In the genomic region with DNA sequence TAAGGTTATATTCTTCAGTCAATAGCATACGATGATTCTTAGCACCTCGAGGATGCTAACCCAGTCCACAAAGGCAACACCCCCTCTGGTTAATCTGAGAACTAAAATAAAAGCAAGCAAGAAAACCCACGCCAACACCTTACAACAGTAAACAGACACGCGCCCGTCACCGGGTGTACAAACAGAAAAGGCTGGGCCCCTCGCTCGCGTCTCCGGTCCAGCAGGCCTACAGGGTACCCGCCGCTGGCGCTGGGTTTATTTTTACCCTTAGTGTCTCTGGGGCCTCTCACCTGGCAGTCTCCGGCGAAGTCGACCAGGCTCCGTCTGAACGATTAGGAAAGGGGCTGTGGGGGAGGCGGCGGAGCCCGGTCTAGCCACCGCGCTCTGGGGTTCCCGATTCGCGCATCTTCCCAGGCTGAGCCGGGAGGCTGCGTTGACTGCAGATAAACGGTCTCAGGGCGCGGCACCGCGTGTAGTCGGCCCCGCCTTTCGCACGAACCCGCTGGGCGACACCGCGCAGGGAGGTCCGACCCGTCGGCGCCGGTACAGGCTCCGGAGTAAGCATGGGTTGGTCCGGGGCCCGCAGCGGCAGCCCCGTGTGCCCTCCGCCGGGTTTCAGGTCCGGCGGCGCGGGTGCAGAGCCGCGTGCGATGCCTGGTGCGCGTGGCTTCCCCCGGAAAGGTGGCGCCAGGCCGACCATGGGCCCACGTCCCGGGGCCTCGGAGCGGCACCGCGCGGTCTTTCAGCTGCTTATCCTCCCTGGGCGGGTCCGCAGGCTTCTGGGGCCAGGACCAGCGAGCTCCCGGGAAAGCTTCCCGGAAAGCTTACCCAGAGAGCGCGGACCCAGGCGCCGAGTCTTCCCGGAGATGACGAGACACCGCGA, we compare ENCODE assay signal across 8 cellular contexts. TPM values are rescaled to one million over a fixed set of nuclear protein-coding genes. Genes with fewer than 3 reads are reported as not detected.
DNase-seq lines count a peak whose midpoint lies in the region; ATAC-seq and TF ChIP-seq lines count a peak whose summit lies in the region.

A gene with protein sequence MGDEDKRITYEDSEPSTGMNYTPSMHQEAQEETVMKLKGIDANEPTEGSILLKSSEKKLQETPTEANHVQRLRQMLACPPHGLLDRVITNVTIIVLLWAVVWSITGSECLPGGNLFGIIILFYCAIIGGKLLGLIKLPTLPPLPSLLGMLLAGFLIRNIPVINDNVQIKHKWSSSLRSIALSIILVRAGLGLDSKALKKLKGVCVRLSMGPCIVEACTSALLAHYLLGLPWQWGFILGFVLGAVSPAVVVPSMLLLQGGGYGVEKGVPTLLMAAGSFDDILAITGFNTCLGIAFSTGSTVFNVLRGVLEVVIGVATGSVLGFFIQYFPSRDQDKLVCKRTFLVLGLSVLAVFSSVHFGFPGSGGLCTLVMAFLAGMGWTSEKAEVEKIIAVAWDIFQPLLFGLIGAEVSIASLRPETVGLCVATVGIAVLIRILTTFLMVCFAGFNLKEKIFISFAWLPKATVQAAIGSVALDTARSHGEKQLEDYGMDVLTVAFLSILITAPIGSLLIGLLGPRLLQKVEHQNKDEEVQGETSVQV (minus strand): TSS at position 868 of the 883 bp plus-strand sequence. CDS start 9,211 bp downstream, outside the sequence.

- no peaks in the 10 kb centered on the region for H3K9me2 ChIP-seq in neural cell (ENCODE audit: insufficient read depth, low read length)

- H3K9me3 Mint-ChIP-seq in CD8-positive, alpha-beta T cell, result no peaks in the 10 kb centered on the region
- no peaks in the 10 kb centered on the region for H3K9me3 Mint-ChIP-seq in stimulated activated naive CD8-positive, alpha-beta T cell treated with anti-CD3 and anti-CD28 coated beads, Interleukin-15, amount 100 ng/mL, for 72 hours

- POLR2A ChIA-PET in CD8-positive, alpha-beta T cell (lab: Charles Lee), result interaction anchor here (1.1 to 2.0 kb wide), 7 partner anchors 14 to 252 kb away, joined by 4 to 9 read pairs (median 5); no protein-coding TSS in a partner anchor
- POLR2A ChIA-PET in RWPE1 (lab: Yijun Ruan, JAX; ENCODE audit: low non-redundant PET), result interaction anchor here (0.6 kb wide), 1 partner anchor 520 kb away, joined by 3 read pairs; no protein-coding TSS in a partner anchor

- peaks cover 25% of the 10 kb centered on the region for H3K4me1 ChIP-seq in CD8-positive, alpha-beta T cell (ENCODE audit: insufficient read depth, low read length)

- H3K27me3 Mint-ChIP-seq in CD8-positive, alpha-beta T cell (ENCODE audit: low read depth), result no peaks in the 10 kb centered on the region
- H3K27me3 Mint-ChIP-seq in stimulated activated naive CD8-positive, alpha-beta T cell treated with anti-CD3 and anti-CD28 coated beads, Interleukin-15, amount 100 ng/mL, for 72 hours, result no peaks in the 10 kb centered on the region

- H3K4me3 ChIP-seq in CD8-positive, alpha-beta T cell (ENCODE audit: low read depth, low read length), result peak within 1 kb of the TSS; percentile 80
- peak within 1 kb of the TSS; percentile 82 for H3K4me3 ChIP-seq in neural cell (ENCODE audit: low read length)

- TF ChIP-seq CTCF in CD8-positive, alpha-beta T cell (IDR thresholded peaks at IDR 0.05), result no peak
- TF ChIP-seq CTCF in RWPE1 (conservative IDR thresholded peaks at IDR 0.05; ENCODE audit: low read depth), result no peak
- TF ChIP-seq CTCF in neural cell (IDR thresholded peaks at IDR 0.05; ENCODE audit: poor library complexity, severe bottlenecking), result peak; percentile 23

- H4K20me1 ChIP-seq in neural cell (ENCODE audit: insufficient read depth), result no peaks in the 10 kb centered on the region

- H3K36me3 Mint-ChIP-seq in CD8-positive, alpha-beta T cell, result peaks cover 12% of the 10 kb centered on the region

- H3K4me2 ChIP-seq in neural cell (ENCODE audit: low read length), result peak within 1 kb of the TSS; percentile 63

- H3K79me2 ChIP-seq in neural cell (replicated peaks; ENCODE audit: insufficient read depth, low read length), result no peaks in the 10 kb centered on the region

- no peak for TF ChIP-seq RAD21 in neural cell (conservative IDR thresholded peaks at IDR 0.05)

- H3K27me3 ChIP-seq in CD8-positive, alpha-beta T cell (ENCODE audit: insufficient read depth, low read length), result no peaks in the 10 kb centered on the region
- peaks cover 4% of the 10 kb centered on the region for H3K27me3 ChIP-seq in neural cell (ENCODE audit: insufficient read depth, low read depth, low read length)

- intact Hi-C loops in CD8-positive, alpha-beta T cell (cut with DNase I, micrococcal nuclease), result loop anchor here (1.0 to 10.0 kb wide), 8 partner anchors 23 to 1731 kb away; a partner anchor contains a TSS

- peak within 1 kb of the TSS; percentile 99 for H3K27ac Mint-ChIP-seq in CD8-positive, alpha-beta T cell
- H3K27ac Mint-ChIP-seq in stimulated activated naive CD8-positive, alpha-beta T cell treated with anti-CD3 and anti-CD28 coated beads, Interleukin-15, amount 100 ng/mL, for 72 hours, result peak within 1 kb of the TSS; percentile 100

- H3K36me3 ChIP-seq in CD8-positive, alpha-beta T cell (ENCODE audit: insufficient read depth, low read length), result no peaks in the 10 kb centered on the region
- no peaks in the 10 kb centered on the region for H3K36me3 ChIP-seq in neural cell (ENCODE audit: insufficient read depth, low read length)

- peak within 1 kb of the TSS; percentile 89 for H3K27ac ChIP-seq in CD8-positive, alpha-beta T cell (ENCODE audit: low read depth, low read length)
- H3K27ac ChIP-seq in RWPE1 (peak within 1 kb of the TSS; percentile 85), neural cell (ENCODE audit: low read length) (peak within 1 kb of the TSS; percentile 60)

- H3K9ac ChIP-seq in neural cell (ENCODE audit: low read length), result peak within 1 kb of the TSS; percentile 73

- H3K4me3 Mint-ChIP-seq in CD8-positive, alpha-beta T cell, result peak within 1 kb of the TSS; percentile 94
- H3K4me3 Mint-ChIP-seq in stimulated activated naive CD8-positive, alpha-beta T cell treated with anti-CD3 and anti-CD28 coated beads, Interleukin-15, amount 100 ng/mL, for 72 hours, result peak within 1 kb of the TSS; percentile 98 to 99

- H3F3A ChIP-seq in neural cell (ENCODE audit: insufficient read depth, low read length, poor library complexity, severe bottlenecking), result no peaks in the 10 kb centered on the region

- peak; percentile 79 for ATAC-seq in CD8-positive, alpha-beta T cell
- ATAC-seq in GM19351 (IDR thresholded peaks at IDR 0.05; ENCODE audit: unreplicated experiment) (peak; percentile 60), HG03520 (IDR thresholded peaks at IDR 0.05; ENCODE audit: unreplicated experiment) (peak; percentile 53)
- ATAC-seq in stimulated activated naive CD8-positive, alpha-beta T cell treated with anti-CD3 and anti-CD28 coated beads, Interleukin-15, amount 100 ng/mL, for 72 hours, result peak; percentile 83

- CTCF ChIA-PET in CD8-positive, alpha-beta T cell (lab: Charles Lee), result interaction anchor here (1.4 kb wide), 2 partner anchors 24 to 29 kb away, joined by 4 read pairs; a partner anchor contains a TSS
- CTCF ChIA-PET in RWPE1 (lab: Yijun Ruan, JAX), result interaction anchor here (0.6 kb wide), 2 partner anchors 16 to 59 kb away, joined by 3 read pairs; no protein-coding TSS in a partner anchor

- H3K9me3 ChIP-seq in CD8-positive, alpha-beta T cell (ENCODE audit: low read length), result no peaks in the 10 kb centered on the region
- H3K9me3 ChIP-seq in neural cell (ENCODE audit: low read length), result no peaks in the 10 kb centered on the region

- TF ChIP-seq EP300 in neural cell (conservative IDR thresholded peaks at IDR 0.05; ENCODE audit: poor library complexity, severe bottlenecking), result no peak

- peaks cover 49% of the 10 kb centered on the region for H3K4me1 Mint-ChIP-seq in CD8-positive, alpha-beta T cell (ENCODE audit: low read depth)
- peaks cover 48% of the 10 kb centered on the region for H3K4me1 Mint-ChIP-seq in stimulated activated naive CD8-positive, alpha-beta T cell treated with anti-CD3 and anti-CD28 coated beads, Interleukin-15, amount 100 ng/mL, for 72 hours

- DNase-seq in CD8-positive, alpha-beta T cell, result peak; percentile 39 to 79 (median 58)
- DNase-seq in RWPE1 (ENCODE audit: low spot score) (peak; percentile 55), fibroblast of the conjunctiva (ENCODE audit: low read depth) (peak; percentile 31)
- DNase-seq in activated effector memory CD4-positive, alpha-beta T cell treated with Interleukin-2 at 50 U/mL for 16 hours, result peak; percentile 58
- peak; percentile 72 to 78 for DNase-seq in stimulated activated naive CD8-positive, alpha-beta T cell treated with anti-CD3 and anti-CD28 coated beads, Interleukin-15, amount 100 ng/mL, for 72 hours

- H2AFZ ChIP-seq in neural cell (ENCODE audit: low read depth, low read length), result peak within 1 kb of the TSS; percentile 79

TF ChIP-seq in neural cell, 6 proteins besides CTCF, POLR2A, EP300 and RAD21 (continues in another document):
- TF ChIP-seq POLR2AphosphoS5 (IDR thresholded peaks at IDR 0.05) (peak; percentile 13), EZH2 (IDR thresholded peaks at IDR 0.05; ENCODE audit: borderline replicate concordance, insufficient read depth, low read length, poor library complexity, severe bottlenecking) (no peak), SMC3 (conservative IDR thresholded peaks at IDR 0.05; ENCODE audit: poor library complexity) (no peak), TAF1 (IDR thresholded peaks at IDR 0.05; ENCODE audit: low read depth) (peak; percentile 30)
- TF ChIP-seq, protein P1, sequence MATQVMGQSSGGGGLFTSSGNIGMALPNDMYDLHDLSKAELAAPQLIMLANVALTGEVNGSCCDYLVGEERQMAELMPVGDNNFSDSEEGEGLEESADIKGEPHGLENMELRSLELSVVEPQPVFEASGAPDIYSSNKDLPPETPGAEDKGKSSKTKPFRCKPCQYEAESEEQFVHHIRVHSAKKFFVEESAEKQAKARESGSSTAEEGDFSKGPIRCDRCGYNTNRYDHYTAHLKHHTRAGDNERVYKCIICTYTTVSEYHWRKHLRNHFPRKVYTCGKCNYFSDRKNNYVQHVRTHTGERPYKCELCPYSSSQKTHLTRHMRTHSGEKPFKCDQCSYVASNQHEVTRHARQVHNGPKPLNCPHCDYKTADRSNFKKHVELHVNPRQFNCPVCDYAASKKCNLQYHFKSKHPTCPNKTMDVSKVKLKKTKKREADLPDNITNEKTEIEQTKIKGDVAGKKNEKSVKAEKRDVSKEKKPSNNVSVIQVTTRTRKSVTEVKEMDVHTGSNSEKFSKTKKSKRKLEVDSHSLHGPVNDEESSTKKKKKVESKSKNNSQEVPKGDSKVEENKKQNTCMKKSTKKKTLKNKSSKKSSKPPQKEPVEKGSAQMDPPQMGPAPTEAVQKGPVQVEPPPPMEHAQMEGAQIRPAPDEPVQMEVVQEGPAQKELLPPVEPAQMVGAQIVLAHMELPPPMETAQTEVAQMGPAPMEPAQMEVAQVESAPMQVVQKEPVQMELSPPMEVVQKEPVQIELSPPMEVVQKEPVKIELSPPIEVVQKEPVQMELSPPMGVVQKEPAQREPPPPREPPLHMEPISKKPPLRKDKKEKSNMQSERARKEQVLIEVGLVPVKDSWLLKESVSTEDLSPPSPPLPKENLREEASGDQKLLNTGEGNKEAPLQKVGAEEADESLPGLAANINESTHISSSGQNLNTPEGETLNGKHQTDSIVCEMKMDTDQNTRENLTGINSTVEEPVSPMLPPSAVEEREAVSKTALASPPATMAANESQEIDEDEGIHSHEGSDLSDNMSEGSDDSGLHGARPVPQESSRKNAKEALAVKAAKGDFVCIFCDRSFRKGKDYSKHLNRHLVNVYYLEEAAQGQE (IDR thresholded peaks at IDR 0.05; ENCODE audit: borderline replicate concordance), result peak; percentile 10

RNA-seq across cellular contexts. Expression of the gene that starts here (rescaled TPM):
- 10 to 100 TPM; 24.7 to 27.6 TPM for total RNA-seq in CD8-positive, alpha-beta T cell
- polyA plus RNA-seq in neural cell, result 36.9 and 46.3 TPM in 2 replicates
- 53.3 and 69.5 TPM in 2 replicates for polyA minus RNA-seq in neural cell

Comparison
In these comparisons a context has a peak if more than half of its experiments do, and no peak if none do; other contexts are left out.
1. Peak in every context shown above with its lines: DNase-seq, ATAC-seq, H3K4me3 ChIP-seq and H3K27ac ChIP-seq.